11 cellular contexts compared by ENCODE assay signal in genomic region chr1:16375521-16376359, GRCh38. TPM values are rescaled to one million over a fixed set of nuclear protein-coding genes. Genes with fewer than 3 reads are reported as not detected.
DNase-seq lines count a peak whose midpoint lies in the region; ATAC-seq and TF ChIP-seq lines count a peak whose summit lies in the region.
"Had no signal": no experiment of that assay in that cellular context is flagged by ENCODE, and none has a peak within 500 bp of the region (broad histone marks: within the 10 kb centered on the region; RNA-seq: fewer than 3 reads in every experiment).

No MANE protein-coding gene starts in this region.

- peaks cover 10% of the 10 kb centered on the region for H3F3A ChIP-seq in neural progenitor cell (ENCODE audit: low read depth)

- H3K4me3 Mint-ChIP-seq in neural progenitor cell, result no peak overlapping the region
- H3K4me3 Mint-ChIP-seq: T-helper 2 cell treated with Interferon-gamma antibody and Interleukin-4, amounts not matched to agents 5 μg/mL and 100 μg/mL, for 36 hours had no signal

- H3K27ac ChIP-seq in neural progenitor cell, result no peak overlapping the region

- peak overlapping the region; percentile 64 for H3K27ac Mint-ChIP-seq in neural progenitor cell
- H3K27ac Mint-ChIP-seq: T-helper 2 cell treated with Interferon-gamma antibody and Interleukin-4, amounts not matched to agents 5 μg/mL and 100 μg/mL, for 36 hours had no signal

- H3K79me2 ChIP-seq in neural progenitor cell (ENCODE audit: low read depth), result peaks cover 100% of the 10 kb centered on the region

- H3K4me1 Mint-ChIP-seq in neural progenitor cell, result peaks cover 37% of the 10 kb centered on the region

- ATAC-seq in HG03159 (IDR thresholded peaks at IDR 0.05; ENCODE audit: unreplicated experiment), result no peak
- no peak for ATAC-seq in esophagus mucosa

- H2AFZ ChIP-seq in neural progenitor cell (replicated peaks), result no peak overlapping the region

- peaks cover 96% of the 10 kb centered on the region for H4K20me1 ChIP-seq in neural progenitor cell (ENCODE audit: low read depth)

- peaks cover 18% of the 10 kb centered on the region for H3K36me3 Mint-ChIP-seq in neural progenitor cell

- H3K27me3 ChIP-seq in neural progenitor cell, result no peaks in the 10 kb centered on the region
- H3K27me3 ChIP-seq: pancreas had no signal

- DNase-seq in Caki2 (ENCODE audit: low read depth), result peak; percentile 74
- DNase-seq in SW480 (ENCODE audit: low spot score), result peak; percentile 22
- DNase-seq in fibroblast of gingiva (ENCODE audit: low read depth), result peak; percentile 83
- no peak for DNase-seq in neural progenitor cell (ENCODE audit: low spot score)
- DNase-seq in effector CD8-positive, alpha-beta T cell (lab: John Stamatoyannopoulos, UW), result no peak
- DNase-seq in GM03348 (ENCODE audit: low spot score), result no peak
- DNase-seq: MM.1S, pancreas had no signal

- no peak overlapping the region for H3K4me3 ChIP-seq in neural progenitor cell
- H3K4me3 ChIP-seq: pancreas had no signal

- no peaks in the 10 kb centered on the region for H3K9me3 Mint-ChIP-seq in neural progenitor cell
- H3K9me3 Mint-ChIP-seq: T-helper 2 cell treated with Interferon-gamma antibody and Interleukin-4, amounts not matched to agents 5 μg/mL and 100 μg/mL, for 36 hours had no signal

- H3K36me3 ChIP-seq in neural progenitor cell, result no peaks in the 10 kb centered on the region
- H3K36me3 ChIP-seq: pancreas had no signal

- in situ Hi-C loops in Caki2 (cut with HindIII; ENCODE audit: low pct_unique_long_range_greater_than_20kb, low sequenced_read_pairs), result no loop called here

- no peak for TF ChIP-seq CTCF in neural progenitor cell (IDR thresholded peaks at IDR 0.05)

- H3K9ac ChIP-seq in neural progenitor cell, result no peak overlapping the region

- H3K9me3 ChIP-seq in neural progenitor cell (ENCODE audit: low read depth), result no peaks in the 10 kb centered on the region
- H3K9me3 ChIP-seq: pancreas had no signal

- H3K4me1 ChIP-seq in neural progenitor cell, result peaks cover 9% of the 10 kb centered on the region

- H3K4me2 ChIP-seq in neural progenitor cell, result no peak overlapping the region

- H3K27me3 Mint-ChIP-seq in neural progenitor cell (ENCODE audit: insufficient read depth, low read depth), result no peaks in the 10 kb centered on the region

RNA-seq across cellular contexts. Expression of gene SZRD1, which starts 8.7 kb away (rescaled TPM):
- total RNA-seq in Caki2 (2014; rRNA removed; shearing (Covaris generic); ENCODE audit: low replicate concordance), result 114 and 125 TPM in 2 replicates
- total RNA-seq in neural progenitor cell (ENCODE audit: low replicate concordance) (50.2 and 73.2 TPM in 2 replicates), esophagus mucosa (89.9 TPM)

RNA-seq across cellular contexts. Expression of gene FBXO42, which starts 23.5 kb away (rescaled TPM):
- 11.4 and 24.2 TPM in 2 replicates for total RNA-seq in Caki2 (2014; rRNA removed; shearing (Covaris generic); ENCODE audit: low replicate concordance)
- total RNA-seq in neural progenitor cell (ENCODE audit: low replicate concordance) (18.8 and 24.7 TPM in 2 replicates), esophagus mucosa (11.9 TPM)

Comparison
In these comparisons a context has a peak if more than half of its experiments do, and no peak if none do; other contexts are left out.
1. DNase-seq: peak in Caki2 (single experiment), SW480 (single experiment) and fibroblast of gingiva (single experiment); none in neural progenitor cell (single experiment), effector CD8-positive, alpha-beta T cell (single experiment) and GM03348 (single experiment).